In the genomic region with DNA sequence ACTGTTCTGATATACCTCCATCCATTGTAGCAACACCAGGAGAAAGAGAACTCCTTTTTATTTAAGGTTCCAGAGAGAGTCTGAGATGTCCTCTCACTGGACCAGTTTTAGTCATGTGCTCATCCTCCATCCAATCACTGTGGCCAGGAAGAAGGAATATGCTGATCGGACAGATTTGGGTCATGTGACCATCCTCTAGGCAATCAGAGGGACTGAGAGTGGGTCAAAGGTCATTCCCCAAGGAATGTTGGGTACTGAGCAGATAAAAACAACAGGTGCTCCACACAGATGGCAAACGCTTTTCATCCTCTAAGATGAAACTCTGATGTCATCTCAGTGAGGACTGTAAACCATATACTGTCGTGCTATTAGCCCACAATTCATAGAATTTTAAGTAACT, we compare ENCODE assay signal across 31 cellular contexts. TPM values are rescaled to one million over a fixed set of nuclear protein-coding genes. Genes with fewer than 3 reads are reported as not detected.
"Had no signal": no experiment of that assay in that cellular context is flagged by ENCODE, and none has a peak within 500 bp of the region (broad histone marks: within the 10 kb centered on the region; RNA-seq: fewer than 3 reads in every experiment).

No MANE protein-coding gene starts in this region.

- H3K4me1 Mint-ChIP-seq: activated CD4-positive, alpha-beta T cell treated with anti-CD3 and anti-CD28 coated beads, Interleukin-2, amount 10 ng/mL, durations not matched to agents 7 days and 5 days; activated CD8-positive, alpha-beta memory T cell treated with anti-CD3 and anti-CD28 coated beads, Interleukin-2, amount 10 ng/mL, durations not matched to agents 7 days and 5 days; brain; naive thymus-derived CD4-positive, alpha-beta T cell; neural crest cell; stimulated activated naive B cell treated with anti-CD40 and anti-IgM and Interleukin-4, amounts not matched to agents 10 μg/mL and 1 μg/mL and 100 μg/mL, for 72 hours had no signal

- H3K27ac Mint-ChIP-seq: activated CD4-positive, alpha-beta T cell treated with anti-CD3 and anti-CD28 coated beads, Interleukin-2, amount 10 ng/mL, durations not matched to agents 7 days and 5 days; activated CD8-positive, alpha-beta memory T cell treated with anti-CD3 and anti-CD28 coated beads, Interleukin-2, amount 10 ng/mL, durations not matched to agents 7 days and 5 days; activated CD8-positive, alpha-beta T cell treated with anti-CD3 and anti-CD28 coated beads for 36 hours; activated naive CD4-positive, alpha-beta T cell treated with anti-CD3 and anti-CD28 coated beads, Interleukin-2, amount 50 U/mL, for 72 hours; brain; dendritic cell treated with granulocyte-macrophage colony-stimulating factor and Interleukin-4, amounts not matched to agents 40 ng/mL and 50 ng/mL, for 4 days; naive thymus-derived CD4-positive, alpha-beta T cell; stimulated activated naive B cell treated with anti-CD40 and anti-IgM and Interleukin-4, amounts not matched to agents 10 μg/mL and 1 μg/mL and 100 μg/mL, for 72 hours had no signal

- H3K9me3 Mint-ChIP-seq: activated CD4-positive, alpha-beta T cell treated with anti-CD3 and anti-CD28 coated beads, Interleukin-2, amount 10 ng/mL, durations not matched to agents 7 days and 5 days; activated CD8-positive, alpha-beta T cell treated with anti-CD3 and anti-CD28 coated beads for 36 hours; activated naive CD4-positive, alpha-beta T cell treated with anti-CD3 and anti-CD28 coated beads, Interleukin-2, amount 50 U/mL, for 72 hours; dendritic cell treated with granulocyte-macrophage colony-stimulating factor and Interleukin-4, amounts not matched to agents 40 ng/mL and 50 ng/mL, for 4 days; neural crest cell; stimulated activated naive B cell treated with anti-CD40 and anti-IgM and Interleukin-4, amounts not matched to agents 10 μg/mL and 1 μg/mL and 100 μg/mL, for 72 hours had no signal

- FAIRE-seq: keratinocyte had no signal

- DNase-seq: activated CD4-positive, alpha-beta T cell treated with anti-CD3 and anti-CD28 coated beads, Interleukin-2, amount 10 ng/mL, durations not matched to agents 7 days and 5 days; activated CD4-positive, CD25-positive, alpha-beta regulatory T cell treated with anti-CD3 and anti-CD28 coated beads, Interleukin-2, amount 50 U/mL, for 72 hours; activated CD8-positive, alpha-beta memory T cell treated with anti-CD3 and anti-CD28 coated beads, Interleukin-2, amount 10 ng/mL, durations not matched to agents 7 days and 5 days; activated CD8-positive, alpha-beta T cell treated with anti-CD3 and anti-CD28 coated beads for 36 hours; activated gamma-delta T cell; activated T-cell treated with anti-CD3 and anti-CD28 coated beads for 4 hours; aorta; effector CD4-positive, alpha-beta T cell; erythroblast; foreskin fibroblast; heart right ventricle; naive thymus-derived CD4-positive, alpha-beta T cell; occipital lobe; posterior cingulate gyrus; stimulated activated CD4-positive, alpha-beta T cell treated with anti-CD3 and anti-CD28 coated beads, Interleukin-2, amount 100 ng/mL, for 48 hours; stimulated activated CD8-positive, alpha-beta memory T cell treated with anti-CD3 and anti-CD28 coated beads, Interleukin-4, amount 100 ng/mL, for 48 hours; stimulated activated naive B cell treated with anti-CD40 and anti-IgM and Interleukin-4, amounts not matched to agents 10 μg/mL and 1 μg/mL and 100 μg/mL, for 72 hours; testis; trophoblast cell; uterus had no signal

- H3K4me3 ChIP-seq: heart right ventricle, lung, testis, uterus had no signal

- H3K27me3 ChIP-seq: testis, uterus had no signal

- H3K4me3 Mint-ChIP-seq: activated CD4-positive, alpha-beta T cell treated with anti-CD3 and anti-CD28 coated beads, Interleukin-2, amount 10 ng/mL, durations not matched to agents 7 days and 5 days; activated CD8-positive, alpha-beta memory T cell treated with anti-CD3 and anti-CD28 coated beads, Interleukin-2, amount 10 ng/mL, durations not matched to agents 7 days and 5 days; activated CD8-positive, alpha-beta T cell treated with anti-CD3 and anti-CD28 coated beads for 36 hours; brain; dendritic cell treated with granulocyte-macrophage colony-stimulating factor and Interleukin-4, amounts not matched to agents 40 ng/mL and 50 ng/mL, for 4 days; naive thymus-derived CD4-positive, alpha-beta T cell; neural crest cell; stimulated activated naive B cell treated with anti-CD40 and anti-IgM and Interleukin-4, amounts not matched to agents 10 μg/mL and 1 μg/mL and 100 μg/mL, for 72 hours had no signal

- ATAC-seq: activated CD8-positive, alpha-beta memory T cell treated with anti-CD3 and anti-CD28 coated beads, Interleukin-2, amount 10 ng/mL, durations not matched to agents 7 days and 5 days; activated CD8-positive, alpha-beta T cell treated with anti-CD3 and anti-CD28 coated beads for 36 hours; activated naive CD4-positive, alpha-beta T cell treated with anti-CD3 and anti-CD28 coated beads, Interleukin-2, amount 50 U/mL, for 72 hours; heart right ventricle; left lobe of liver; naive thymus-derived CD4-positive, alpha-beta T cell; sciatic nerve; stimulated activated naive B cell treated with anti-CD40 and anti-IgM and Interleukin-4, amounts not matched to agents 10 μg/mL and 1 μg/mL and 100 μg/mL, for 72 hours had no signal

- H3K4me1 ChIP-seq: heart right ventricle, testis, uterus had no signal

- H3K9me3 ChIP-seq: heart right ventricle, testis, uterus had no signal

- H3K36me3 Mint-ChIP-seq: activated CD8-positive, alpha-beta memory T cell treated with anti-CD3 and anti-CD28 coated beads, Interleukin-2, amount 10 ng/mL, durations not matched to agents 7 days and 5 days; activated naive CD4-positive, alpha-beta T cell treated with anti-CD3 and anti-CD28 coated beads, Interleukin-2, amount 50 U/mL, for 72 hours; brain; naive thymus-derived CD4-positive, alpha-beta T cell; stimulated activated naive B cell treated with anti-CD40 and anti-IgM and Interleukin-4, amounts not matched to agents 10 μg/mL and 1 μg/mL and 100 μg/mL, for 72 hours had no signal

- H3K36me3 ChIP-seq: heart right ventricle, uterus had no signal

- H3K27ac ChIP-seq: heart right ventricle, testis, uterus, VCaP had no signal

RNA-seq across cellular contexts. Expression of a gene that starts 28.8 kb away (rescaled TPM):
- total RNA-seq: activated CD4-positive, alpha-beta T cell treated with anti-CD3 and anti-CD28 coated beads, Interleukin-2, amount 10 ng/mL, durations not matched to agents 7 days and 5 days; activated CD8-positive, alpha-beta memory T cell treated with anti-CD3 and anti-CD28 coated beads, Interleukin-2, amount 10 ng/mL, durations not matched to agents 7 days and 5 days; activated CD8-positive, alpha-beta T cell treated with anti-CD3 and anti-CD28 coated beads for 36 hours; activated naive CD4-positive, alpha-beta T cell treated with anti-CD3 and anti-CD28 coated beads, Interleukin-2, amount 50 U/mL, for 72 hours; chondrocyte; fibroblast of lung; left lobe of liver; neural crest cell had no signal
- polyA plus RNA-seq: aorta; fibroblast of lung; keratinocyte; naive thymus-derived CD4-positive, alpha-beta T cell had no signal
